Comparison of ENCODE assay signal across 29 cellular contexts in the genomic region with DNA sequence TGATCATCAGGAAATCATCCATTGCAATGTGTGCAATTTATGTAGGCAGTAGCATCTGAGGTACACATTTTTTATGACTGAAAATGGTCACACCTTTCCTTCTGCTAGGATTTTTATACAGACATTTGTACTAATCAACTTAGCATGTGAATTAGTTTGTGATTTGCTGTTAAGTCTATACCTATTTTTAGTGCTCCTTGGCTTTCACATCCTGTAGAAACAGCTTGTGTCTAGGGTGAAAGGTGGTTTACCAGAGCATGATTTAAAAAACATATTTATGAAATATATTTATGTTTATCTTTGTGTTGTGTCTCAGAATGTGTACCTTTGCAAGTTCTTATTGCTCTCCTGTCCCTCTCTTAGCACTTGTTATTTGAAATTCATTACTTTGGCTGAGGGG.
"Had no signal": no experiment of that assay in that cellular context is flagged by ENCODE, and none has a peak within 500 bp of the region (broad histone marks: within the 10 kb centered on the region; RNA-seq: fewer than 3 reads in every experiment).

No MANE protein-coding gene starts in this region.

- H3K4me2 ChIP-seq: PC-9 had no signal

- H3K36me3 ChIP-seq: brain microvascular endothelial cell, WERI-Rb-1 had no signal

- H3K4me3 ChIP-seq: PC-9 had no signal

- H3K27me3 ChIP-seq: brain microvascular endothelial cell had no signal

- ATAC-seq: activated T-cell treated with anti-CD3 and anti-CD28 coated beads, Interleukin-2, amount 50 U/mL, for 72 hours; activated T-helper 17 cell treated with anti-CD3 and anti-CD28 coated beads, Interleukin-2, amount 50 U/mL, for 72 hours; Right ventricle myocardium inferior had no signal

- H2AFZ ChIP-seq: PC-9 had no signal

- FAIRE-seq: colon, RCC 7860 had no signal

- DNase-seq: activated CD4-positive, alpha-beta memory T cell treated with anti-CD3 and anti-CD28 coated beads, Interleukin-2, amount 10 ng/mL, durations not matched to agents 7 days and 5 days; activated CD4-positive, alpha-beta T cell treated with anti-CD3 and anti-CD28 coated beads for 1 hour; activated CD4-positive, alpha-beta T cell treated with anti-CD3 and anti-CD28 coated beads for 48 hours; activated CD4-positive, CD25-positive, alpha-beta regulatory T cell; activated effector memory CD4-positive, alpha-beta T cell treated with anti-CD3 and anti-CD28 coated beads, Interleukin-2, amount 50 U/mL, for 16 hours; activated naive CD4-positive, alpha-beta T cell; activated naive CD4-positive, alpha-beta T cell treated with anti-CD3 and anti-CD28 coated beads, Interleukin-2, amount 50 U/mL, for 16 hours; activated naive CD8-positive, alpha-beta T cell treated with anti-CD3 and anti-CD28 coated beads for 36 hours; activated T-cell treated with anti-CD3 and anti-CD28 coated beads, Interleukin-2, amount 50 U/mL, for 1 hour; activated T-cell treated with anti-CD3 and anti-CD28 coated beads, Interleukin-2, amount 50 U/mL, for 72 hours; amniotic stem cell; aorta; brain microvascular endothelial cell; central memory CD4-positive, alpha-beta T cell; NCI-H1105; NCI-H1436; NCI-H1694; NCI-H1930; NCI-H2081 treated with DMSO at 0.1 percent for 48 hours; NCI-H345; NCI-H524 treated with DMSO at 0.1 percent for 48 hours; PC-9; T1000; WERI-Rb-1 had no signal

- H3K27ac ChIP-seq: brain microvascular endothelial cell, PC-9, RWPE1, WERI-Rb-1 had no signal
